In the genomic region with DNA sequence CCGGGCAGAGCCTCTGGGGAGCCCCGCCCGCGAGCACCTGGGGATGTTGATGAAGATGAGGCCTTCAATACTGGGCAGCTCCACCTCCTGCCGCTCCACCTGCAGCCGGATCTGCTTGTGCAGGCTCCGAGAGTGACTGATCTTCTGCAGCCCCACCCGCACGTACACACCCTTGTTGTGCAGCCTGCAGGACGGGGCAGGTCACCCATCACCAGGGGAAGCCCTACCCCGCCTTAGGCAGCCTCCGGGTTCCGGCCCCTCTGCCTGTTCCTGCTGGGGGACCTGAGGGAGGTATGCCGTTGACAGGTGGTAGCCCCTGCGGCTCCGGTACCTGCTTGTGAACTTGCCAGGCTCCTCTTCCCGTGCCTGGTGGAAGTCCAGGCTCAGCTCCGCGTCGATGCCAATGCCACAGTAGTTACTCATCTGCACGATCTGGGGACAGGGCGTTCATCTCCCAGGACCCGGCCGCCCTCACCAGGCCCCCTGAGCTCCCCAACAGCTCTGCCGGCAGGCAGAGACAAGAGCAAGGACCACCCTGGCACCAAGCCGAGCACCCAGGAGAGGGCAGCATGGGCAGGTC, we compare ENCODE assay signal across 20 cellular contexts. TPM values are rescaled to one million over a fixed set of nuclear protein-coding genes. Genes with fewer than 3 reads are reported as not detected.
A peak's percentile ranks its signal among the peaks of the same experiment; 100 is the strongest.
DNase-seq lines count a peak whose midpoint lies in the region; ATAC-seq and TF ChIP-seq lines count a peak whose summit lies in the region.
"Had no signal": no experiment of that assay in that cellular context is flagged by ENCODE, and none has a peak within 500 bp of the region (broad histone marks: within the 10 kb centered on the region; RNA-seq: fewer than 3 reads in every experiment).

No MANE protein-coding gene starts in this region.

- H3K4me3 Mint-ChIP-seq in chondrocyte (ENCODE audit: unreplicated experiment) = no peak overlapping the region
- H3K4me3 Mint-ChIP-seq in activated T-helper 2 cell treated with anti-CD3 and anti-CD28 coated beads, Interferon-gamma antibody, Interleukin-2, Interleukin-4, amounts not matched to agents 10 μg/mL and 5 μg/mL and 100 μg/mL, durations not matched to agents 14 hours and 24 hours and 36 hours (ENCODE audit: low read depth) = no peak overlapping the region
- H3K4me3 Mint-ChIP-seq: activated T-helper 17 cell treated with anti-CD3 and anti-CD28 coated beads, Interleukin-2, amount 50 U/mL, for 72 hours; mesothelial cell of epicardium; T-helper 17 cell had no signal

- H2BK120ac ChIP-seq in trophoblast cell (ENCODE audit: insufficient read depth, low read length, poor library complexity) = no peak overlapping the region

- H4K8ac ChIP-seq in trophoblast cell (ENCODE audit: low read depth, low read length) = no peak overlapping the region

- no peak overlapping the region for H3K23ac ChIP-seq in trophoblast cell (ENCODE audit: low read length)

- H3K4me2 ChIP-seq in trophoblast cell (ENCODE audit: low read length) = no peak overlapping the region

- no peak overlapping the region for H4K91ac ChIP-seq in trophoblast cell (ENCODE audit: low read depth, low read length)

- no peak overlapping the region for H3K9ac ChIP-seq in trophoblast cell (ENCODE audit: low read length)

- H3K27me3 ChIP-seq in trophoblast cell (ENCODE audit: insufficient read depth, low read length) = no peaks in the 10 kb centered on the region
- no peaks in the 10 kb centered on the region for H3K27me3 ChIP-seq in adrenal gland

- TF ChIP-seq CTCF in chondrocyte (IDR thresholded peaks at IDR 0.05) = no peak
- TF ChIP-seq CTCF in adrenal gland (IDR thresholded peaks at IDR 0.05) = no peak

- H3K4me1 ChIP-seq in trophoblast cell (ENCODE audit: control insufficient read depth in 1 of 2, insufficient read depth in 2 of 2, low read length in 2 of 2) (no peaks in the 10 kb centered on the region), adrenal gland (replicated peaks in 1 of 2) (no peaks in the 10 kb centered on the region)

- no peaks in the 10 kb centered on the region for H3K79me2 ChIP-seq in trophoblast cell (ENCODE audit: control insufficient read depth, insufficient read depth, low read length, poor library complexity)

- in situ Hi-C loops in G401 (cut with HindIII; ENCODE audit: low sequenced_read_pairs) = no loop called here

- H2BK5ac ChIP-seq in trophoblast cell (ENCODE audit: low read depth, low read length, poor library complexity) = no peak overlapping the region

- peaks cover 2% of the 10 kb centered on the region for H3K9me3 ChIP-seq in trophoblast cell (ENCODE audit: insufficient read depth, low read depth, low read length)
- H3K9me3 ChIP-seq in adrenal gland (replicated peaks in 1 of 3) = no peaks in the 10 kb centered on the region

- no peaks in the 10 kb centered on the region for H3K4me1 Mint-ChIP-seq in chondrocyte (ENCODE audit: low read depth)
- no peaks in the 10 kb centered on the region for H3K4me1 Mint-ChIP-seq in activated T-helper 2 cell treated with anti-CD3 and anti-CD28 coated beads, Interferon-gamma antibody, Interleukin-2, Interleukin-4, amounts not matched to agents 10 μg/mL and 5 μg/mL and 100 μg/mL, durations not matched to agents 14 hours and 24 hours and 36 hours (ENCODE audit: low read depth)
- H3K4me1 Mint-ChIP-seq: activated T-helper 17 cell treated with anti-CD3 and anti-CD28 coated beads, Interleukin-2, amount 50 U/mL, for 72 hours; mesothelial cell of epicardium had no signal

- H2AK5ac ChIP-seq in trophoblast cell (ENCODE audit: low read length) = no peak overlapping the region

- H3K9me3 Mint-ChIP-seq in chondrocyte (ENCODE audit: low read depth) = no peaks in the 10 kb centered on the region
- H3K9me3 Mint-ChIP-seq in activated T-helper 2 cell treated with anti-CD3 and anti-CD28 coated beads, Interferon-gamma antibody, Interleukin-2, Interleukin-4, amounts not matched to agents 10 μg/mL and 5 μg/mL and 100 μg/mL, durations not matched to agents 14 hours and 24 hours and 36 hours = no peaks in the 10 kb centered on the region
- H3K9me3 Mint-ChIP-seq: activated T-helper 17 cell treated with anti-CD3 and anti-CD28 coated beads, Interleukin-2, amount 50 U/mL, for 72 hours; mesothelial cell of epicardium had no signal

- peaks cover 6% of the 10 kb centered on the region for H3K36me3 Mint-ChIP-seq in chondrocyte (ENCODE audit: low read depth)
- no peaks in the 10 kb centered on the region for H3K36me3 Mint-ChIP-seq in activated T-helper 2 cell treated with anti-CD3 and anti-CD28 coated beads, Interferon-gamma antibody, Interleukin-2, Interleukin-4, amounts not matched to agents 10 μg/mL and 5 μg/mL and 100 μg/mL, durations not matched to agents 14 hours and 24 hours and 36 hours (ENCODE audit: low read depth)

- H3K4me3 ChIP-seq in trophoblast cell (ENCODE audit: low read depth, low read length) = no peak overlapping the region
- no peak overlapping the region for H3K4me3 ChIP-seq in adrenal gland
- H3K4me3 ChIP-seq: cardiac muscle cell, GM12878 had no signal

- H3K27ac Mint-ChIP-seq in chondrocyte (ENCODE audit: unreplicated experiment) = no peak overlapping the region
- H3K27ac Mint-ChIP-seq in activated T-helper 2 cell treated with anti-CD3 and anti-CD28 coated beads, Interferon-gamma antibody, Interleukin-2, Interleukin-4, amounts not matched to agents 10 μg/mL and 5 μg/mL and 100 μg/mL, durations not matched to agents 14 hours and 24 hours and 36 hours = no peak overlapping the region
- H3K27ac Mint-ChIP-seq: activated T-helper 17 cell treated with anti-CD3 and anti-CD28 coated beads, Interleukin-2, amount 50 U/mL, for 72 hours; mesothelial cell of epicardium; T-helper 17 cell had no signal

- no peak overlapping the region for H2AFZ ChIP-seq in trophoblast cell (ENCODE audit: insufficient read depth, low read length, poor library complexity)

- ATAC-seq in GM21360 (IDR thresholded peaks at IDR 0.05; ENCODE audit: unreplicated experiment) (no peak), GM18909 (IDR thresholded peaks at IDR 0.05; ENCODE audit: poor library complexity, unreplicated experiment) (no peak)
- ATAC-seq: activated T-helper 17 cell treated with anti-CD3 and anti-CD28 coated beads, Interleukin-2, amount 50 U/mL, for 72 hours; GM12878; T-helper 17 cell had no signal

- TF ChIP-seq POLR2A in adrenal gland (IDR thresholded peaks at IDR 0.05) = no peak

- no peak overlapping the region for H4K12ac ChIP-seq in trophoblast cell (ENCODE audit: low read depth, low read length)

- H3K36me3 ChIP-seq in trophoblast cell (ENCODE audit: control insufficient read depth in 1 of 2, insufficient read depth in 2 of 2, low read length in 2 of 2) (peaks cover 15 to 32% of the 10 kb centered on the region in 2 experiments), adrenal gland (replicated peaks in 1 of 2) (peaks cover 0 to 17% of the 10 kb centered on the region in 2 donors)
- H3K36me3 ChIP-seq: cardiac muscle cell had no signal

- H3K18ac ChIP-seq in trophoblast cell (ENCODE audit: low read length) = no peak overlapping the region

- H3K27me3 Mint-ChIP-seq in chondrocyte (ENCODE audit: low read depth) = no peaks in the 10 kb centered on the region
- H3K27me3 Mint-ChIP-seq in activated T-helper 2 cell treated with anti-CD3 and anti-CD28 coated beads, Interferon-gamma antibody, Interleukin-2, Interleukin-4, amounts not matched to agents 10 μg/mL and 5 μg/mL and 100 μg/mL, durations not matched to agents 14 hours and 24 hours and 36 hours (ENCODE audit: low read depth) = no peaks in the 10 kb centered on the region
- H3K27me3 Mint-ChIP-seq: activated T-helper 17 cell treated with anti-CD3 and anti-CD28 coated beads, Interleukin-2, amount 50 U/mL, for 72 hours; T-helper 17 cell had no signal

- intact Hi-C loops in adrenal gland (cut with DNase I) = no loop called here
- intact Hi-C loops in activated T-helper 2 cell treated with anti-CD3 and anti-CD28 coated beads, Interferon-gamma antibody, Interleukin-2, Interleukin-4, amounts not matched to agents 10 μg/mL and 5 μg/mL and 100 μg/mL, durations not matched to agents 14 hours and 24 hours and 36 hours (cut with micrococcal nuclease) = no loop called here

- H3K27ac ChIP-seq in trophoblast cell (ENCODE audit: low read depth, low read length) = no peak overlapping the region
- no peak overlapping the region for H3K27ac ChIP-seq in adrenal gland
- H3K27ac ChIP-seq: cardiac muscle cell had no signal

- DNase-seq in G401 (ENCODE audit: low spot score) = peak; percentile 82
- peak; percentile 46 for DNase-seq in NCI-H1092 treated with DMSO at 0.1 percent for 48 hours (lab: John Stamatoyannopoulos, UW)
- DNase-seq in chondrocyte (ENCODE audit: low spot score) = peak; percentile 91
- peak; percentile 14 to 41 for DNase-seq in trophoblast cell
- no peak for DNase-seq in adrenal gland
- DNase-seq in activated T-helper 2 cell treated with anti-CD3 and anti-CD28 coated beads, Interferon-gamma antibody, Interleukin-2, Interleukin-4, amounts not matched to agents 10 μg/mL and 5 μg/mL and 100 μg/mL, durations not matched to agents 14 hours and 24 hours and 36 hours (ENCODE audit: low spot score) = no peak
- DNase-seq: activated CD4-positive, CD25-positive, alpha-beta regulatory T cell treated with anti-CD3 and anti-CD28 coated beads, Interleukin-2, amount 50 U/mL, for 72 hours; AML-193; effector CD8-positive, alpha-beta T cell; GOT3; hippocampal formation; SIG-M5; stimulated activated CD4-positive, alpha-beta T cell treated with anti-CD3 and anti-CD28 coated beads, Interleukin-4, amount 100 ng/mL, for 1 hour; T-helper 17 cell had no signal

- WGBS in trophoblast cell (ENCODE audit: extremely low coverage, insufficient coverage, insufficient read length) = no CpG with 5 or more reads among the region's 26 CpGs
- WGBS in adrenal gland, 4 donors = 89 to 93% (median 92%) methylated on average over 8 to 26 of the region's 26 CpGs

- no peak overlapping the region for H2BK12ac ChIP-seq in trophoblast cell (ENCODE audit: low read length)

- no peak overlapping the region for H3K4ac ChIP-seq in trophoblast cell (ENCODE audit: low read depth, low read length)

- no peaks in the 10 kb centered on the region for H3K79me1 ChIP-seq in trophoblast cell (ENCODE audit: low read length)

- no peak overlapping the region for H3K14ac ChIP-seq in trophoblast cell (ENCODE audit: low read length)

RNA-seq across cellular contexts. Expression of gene DGKQ, which starts 11.6 kb away (rescaled TPM):
- total RNA-seq in G401 (2014; rRNA removed; shearing (Covaris generic)) = 11.0 and 12.9 TPM in 2 replicates
- total RNA-seq in chondrocyte (15.4 to 18.6 TPM (median 17.2 TPM) in 3 replicates), adrenal gland (10 to 100 TPM in 6 of 8 donors, 1 to 10 TPM in 2; 8.1 to 16.5 (median 13.2) TPM)
- polyA plus RNA-seq in trophoblast cell (2013) = 4.2 TPM in 2 replicates
- 10 to 100 TPM in 2 of 3 donors, under 1 TPM in 1; 0.55 to 13.8 (median 11.8) TPM for polyA plus RNA-seq in adrenal gland
- total RNA-seq in activated T-helper 2 cell treated with anti-CD3 and anti-CD28 coated beads, Interferon-gamma antibody, Interleukin-2, Interleukin-4, amounts not matched to agents 10 μg/mL and 5 μg/mL and 100 μg/mL, durations not matched to agents 14 hours and 24 hours and 36 hours = 13.0 and 14.4 TPM in 2 replicates

RNA-seq across cellular contexts. Expression of gene IDUA, which starts 25.1 kb away (rescaled TPM):
- 3.0 and 3.8 TPM in 2 replicates for total RNA-seq in G401 (2014; rRNA removed; shearing (Covaris generic))
- total RNA-seq in chondrocyte (42.6 to 53.0 TPM (median 46.0 TPM) in 3 replicates), adrenal gland (10 to 100 TPM; 16.7 to 78.4 (median 31.2) TPM)
- 2.0 and 2.2 TPM in 2 replicates for polyA plus RNA-seq in trophoblast cell (2013)
- polyA plus RNA-seq in adrenal gland = 100 to 1,000 TPM in 1 of 3 donors, 10 to 100 TPM in 1, 1 to 10 TPM in 1; 1.6 to 109 (median 90.6) TPM
- 23.6 and 25.5 TPM in 2 replicates for total RNA-seq in activated T-helper 2 cell treated with anti-CD3 and anti-CD28 coated beads, Interferon-gamma antibody, Interleukin-2, Interleukin-4, amounts not matched to agents 10 μg/mL and 5 μg/mL and 100 μg/mL, durations not matched to agents 14 hours and 24 hours and 36 hours

RNA-seq across cellular contexts. Expression of gene TMEM175, which starts 29.5 kb away (rescaled TPM):
- 7.0 and 21.4 TPM in 2 replicates for total RNA-seq in G401 (2014; rRNA removed; shearing (Covaris generic))
- total RNA-seq in chondrocyte = 25.5 to 47.5 TPM (median 26.1 TPM) in 3 replicates
- 13.5 and 15.8 TPM in 2 replicates for polyA plus RNA-seq in trophoblast cell (2013)
- 10 to 100 TPM; 30.5 to 70.4 (median 47.9) TPM for total RNA-seq in adrenal gland
- 100 to 1,000 TPM in 2 of 3 donors, 10 to 100 TPM in 1; 22.4 to 142 (median 113) TPM for polyA plus RNA-seq in adrenal gland
- 11.8 and 12.9 TPM in 2 replicates for total RNA-seq in activated T-helper 2 cell treated with anti-CD3 and anti-CD28 coated beads, Interferon-gamma antibody, Interleukin-2, Interleukin-4, amounts not matched to agents 10 μg/mL and 5 μg/mL and 100 μg/mL, durations not matched to agents 14 hours and 24 hours and 36 hours

RNA-seq across cellular contexts. Expression of gene GAK, which starts 29.6 kb away (rescaled TPM):
- total RNA-seq in G401 (2014; rRNA removed; shearing (Covaris generic)) = 91.4 and 91.5 TPM in 2 replicates
- total RNA-seq in chondrocyte (61.4 to 85.7 TPM (median 69.2 TPM) in 3 replicates), adrenal gland (100 to 1,000 TPM in 6 of 8 donors, 10 to 100 TPM in 2; 90.3 to 176 (median 132) TPM)
- polyA plus RNA-seq in trophoblast cell (2013) = 76.4 and 76.8 TPM in 2 replicates
- polyA plus RNA-seq in adrenal gland = 100 to 1,000 TPM in 2 of 3 donors, 10 to 100 TPM in 1; 39.0 to 381 (median 224) TPM
- total RNA-seq in activated T-helper 2 cell treated with anti-CD3 and anti-CD28 coated beads, Interferon-gamma antibody, Interleukin-2, Interleukin-4, amounts not matched to agents 10 μg/mL and 5 μg/mL and 100 μg/mL, durations not matched to agents 14 hours and 24 hours and 36 hours = 123 and 125 TPM in 2 replicates

RNA-seq across cellular contexts. Expression of gene SLC26A1, which starts 31.5 kb away (rescaled TPM):
- total RNA-seq in G401 (2014; rRNA removed; shearing (Covaris generic)) = 0.74 and 0.85 TPM in 2 replicates
- total RNA-seq in chondrocyte = 0.72 to 1.6 TPM (median 0.75 TPM) in 3 replicates
- 0.10 TPM in 1 of 2 replicates, not detected in the other for polyA plus RNA-seq in trophoblast cell (2013)
- 10 to 100 TPM in 1 of 8 donors, 1 to 10 TPM in 5, under 1 TPM in 2; 0.85 to 55.0 (median 3.1) TPM for total RNA-seq in adrenal gland
- polyA plus RNA-seq in adrenal gland = 10 to 100 TPM in 1 of 3 donors, 1 to 10 TPM in 2; 2.5 to 11.6 (median 3.7) TPM
- 0.23 TPM in 1 of 2 replicates, not detected in the other for total RNA-seq in activated T-helper 2 cell treated with anti-CD3 and anti-CD28 coated beads, Interferon-gamma antibody, Interleukin-2, Interleukin-4, amounts not matched to agents 10 μg/mL and 5 μg/mL and 100 μg/mL, durations not matched to agents 14 hours and 24 hours and 36 hours

Comparison
In these comparisons a context has a peak if more than half of its experiments do, and no peak if none do; other contexts are left out.
1. DNase-seq: peak in G401 (single experiment), NCI-H1092 treated with DMSO at 0.1 percent for 48 hours (single experiment), chondrocyte (single experiment) and trophoblast cell (2 of 2); none in adrenal gland (0 of 7) and activated T-helper 2 cell treated with anti-CD3 and anti-CD28 coated beads, Interferon-gamma antibody, Interleukin-2, Interleukin-4, amounts not matched to agents 10 μg/mL and 5 μg/mL and 100 μg/mL, durations not matched to agents 14 hours and 24 hours and 36 hours (single experiment).